ENCODE assay signal across 8 cellular contexts in genomic region chr17:73232587-73233373, GRCh38. TPM values are rescaled to one million over a fixed set of nuclear protein-coding genes. Genes with fewer than 3 reads are reported as not detected.
DNase-seq lines count a peak whose midpoint lies in the region; ATAC-seq and TF ChIP-seq lines count a peak whose summit lies in the region.

No MANE protein-coding gene starts in this region.

- CTCF ChIA-PET in activated CD4-positive, alpha-beta memory T cell treated with anti-CD3 and anti-CD28 coated beads for 36 hours (lab: Charles Lee): interaction anchor here (0.6 to 3.0 kb wide), 8 partner anchors 9 to 507 kb away, joined by 3 to 21 read pairs (median 6); partner anchors contain the start of gene COG1

- no peaks in the 10 kb centered on the region for H3K9me3 Mint-ChIP-seq in activated CD4-positive, alpha-beta memory T cell treated with anti-CD3 and anti-CD28 coated beads for 36 hours
- no peaks in the 10 kb centered on the region for H3K9me3 Mint-ChIP-seq in naive thymus-derived CD8-positive, alpha-beta T cell

- DNase-seq in DMS79 treated with DMSO at 0.1 percent for 48 hours (lab: John Stamatoyannopoulos, UW) (peak; percentile 2), DMS79 (lab: John Stamatoyannopoulos, UW) (no peak), esophagus muscularis mucosa (ENCODE audit: extremely low spot score) (no peak), vagina (ENCODE audit: extremely low spot score in 2 of 2) (no peak)
- peak; percentile 55 for DNase-seq in activated CD4-positive, alpha-beta memory T cell treated with anti-CD3 and anti-CD28 coated beads for 36 hours
- peak in 2 of 10 donors; percentile 4 to 15 for DNase-seq in naive thymus-derived CD8-positive, alpha-beta T cell

- H3K27ac ChIP-seq in esophagus muscularis mucosa (replicated peaks in 1 of 4) (peak overlapping the region; percentile 82 to 90 (median 86)), vagina (peak overlapping the region; percentile 90)

- peaks cover 9% of the 10 kb centered on the region for H3K36me3 Mint-ChIP-seq in activated CD4-positive, alpha-beta memory T cell treated with anti-CD3 and anti-CD28 coated beads for 36 hours
- peaks cover 0 to 19% (median 11%) of the 10 kb centered on the region in 3 donors for H3K36me3 Mint-ChIP-seq in naive thymus-derived CD8-positive, alpha-beta T cell

- TF ChIP-seq RAD21 in Ishikawa (IDR thresholded peaks at IDR 0.05; ENCODE audit: low read depth): no peak

- peak; percentile 27 for ATAC-seq in GM21717 (IDR thresholded peaks at IDR 0.05; ENCODE audit: unreplicated experiment)
- peak; percentile 58 to 63 for ATAC-seq in naive thymus-derived CD8-positive, alpha-beta T cell

- POLR2A ChIA-PET in activated CD4-positive, alpha-beta memory T cell treated with anti-CD3 and anti-CD28 coated beads for 36 hours (lab: Charles Lee): interaction anchor here (0.8 to 2.9 kb wide), 7 partner anchors 21 to 642 kb away, joined by 3 to 23 read pairs (median 3); partner anchors contain the start of gene COG1
- POLR2A ChIA-PET in naive thymus-derived CD8-positive, alpha-beta T cell (lab: Charles Lee): interaction anchor here (0.6 to 4.0 kb wide), 13 partner anchors 10 to 506 kb away, joined by 3 to 59 read pairs (median 8); partner anchors contain the start of gene COG1

- TF ChIP-seq POLR2A in esophagus muscularis mucosa (IDR thresholded peaks at IDR 0.05; ENCODE audit: low read depth) (no peak), vagina (IDR thresholded peaks at IDR 0.05) (no peak)

- H3K9me3 ChIP-seq in esophagus muscularis mucosa (no peaks in the 10 kb centered on the region), vagina (no peaks in the 10 kb centered on the region)

- H3K4me3 ChIP-seq in esophagus muscularis mucosa (peak overlapping the region; percentile 71 to 97 (median 82)), vagina (peak overlapping the region; percentile 64 to 100)

- H3K27me3 ChIP-seq in esophagus muscularis mucosa (no peaks in the 10 kb centered on the region), vagina (no peaks in the 10 kb centered on the region)

- H3K27me3 Mint-ChIP-seq in activated CD4-positive, alpha-beta memory T cell treated with anti-CD3 and anti-CD28 coated beads for 36 hours: no peaks in the 10 kb centered on the region
- no peaks in the 10 kb centered on the region for H3K27me3 Mint-ChIP-seq in naive thymus-derived CD8-positive, alpha-beta T cell

- peaks cover 48% of the 10 kb centered on the region for H3K4me1 Mint-ChIP-seq in activated CD4-positive, alpha-beta memory T cell treated with anti-CD3 and anti-CD28 coated beads for 36 hours (ENCODE audit: low read depth)
- H3K4me1 Mint-ChIP-seq in naive thymus-derived CD8-positive, alpha-beta T cell: peaks cover 32 to 74% (median 71%) of the 10 kb centered on the region in 4 donors

- WGBS in esophagus muscularis mucosa: under 1% methylated on average over 39 of the region's 48 CpGs

- peaks cover 0 to 21% (median 19%) of the 10 kb centered on the region in 4 donors for H3K36me3 ChIP-seq in esophagus muscularis mucosa
- H3K36me3 ChIP-seq in vagina: peaks cover 0 to 19% of the 10 kb centered on the region in 2 donors

- H3K4me1 ChIP-seq in esophagus muscularis mucosa: peaks cover 34 to 57% (median 52%) of the 10 kb centered on the region in 4 donors
- peaks cover 56% of the 10 kb centered on the region for H3K4me1 ChIP-seq in vagina

- TF ChIP-seq CTCF in esophagus muscularis mucosa (IDR thresholded peaks at IDR 0.05): no peak
- no peak for TF ChIP-seq CTCF in vagina (IDR thresholded peaks at IDR 0.05)

- H3K4me3 Mint-ChIP-seq in activated CD4-positive, alpha-beta memory T cell treated with anti-CD3 and anti-CD28 coated beads for 36 hours: peak overlapping the region; percentile 94
- H3K4me3 Mint-ChIP-seq in naive thymus-derived CD8-positive, alpha-beta T cell: peak overlapping the region; percentile 87 to 97 (median 92)

- intact Hi-C loops in activated CD4-positive, alpha-beta memory T cell treated with anti-CD3 and anti-CD28 coated beads for 36 hours (cut with micrococcal nuclease): loop anchor here (1.0 to 2.0 kb wide), 4 partner anchors 22 to 508 kb away; partner anchors contain the start of gene COG1
- intact Hi-C loops in esophagus muscularis mucosa (cut with DNase I) (loop anchor here (1.0 kb wide), 1 partner anchor 40 kb away; no protein-coding TSS in a partner anchor), vagina (cut with DNase I) (loop anchor here (5.0 kb wide), 1 partner anchor 40 kb away; the partner anchor contains the start of gene COG1)

- TF ChIP-seq EP300 in Ishikawa (IDR thresholded peaks at IDR 0.05; ENCODE audit: borderline replicate concordance): no peak
- no peak for TF ChIP-seq EP300 in esophagus muscularis mucosa (IDR thresholded peaks at IDR 0.05)

- peak overlapping the region; percentile 94 for H3K27ac Mint-ChIP-seq in activated CD4-positive, alpha-beta memory T cell treated with anti-CD3 and anti-CD28 coated beads for 36 hours
- peak overlapping the region; percentile 94 to 99 (median 97) for H3K27ac Mint-ChIP-seq in naive thymus-derived CD8-positive, alpha-beta T cell

TF ChIP-seq in Ishikawa, 13 proteins besides CTCF, POLR2A, EP300 and RAD21:
- TF ChIP-seq YY1 (IDR thresholded peaks at IDR 0.05; ENCODE audit: low read depth) (no peak), TCF12 (IDR thresholded peaks at IDR 0.05; ENCODE audit: low read depth) (no peak), EGR1 (IDR thresholded peaks at IDR 0.05) (no peak), TAF1 (IDR thresholded peaks at IDR 0.05; ENCODE audit: low read depth) (peak; percentile 16; the same call in 1 of the 2 replicates), TEAD4 (IDR thresholded peaks at IDR 0.05) (no peak), NFIC (IDR thresholded peaks at IDR 0.05) (no peak), CREB1 (IDR thresholded peaks at IDR 0.05; ENCODE audit: low read depth) (no peak), ZBTB7A (IDR thresholded peaks at IDR 0.05; ENCODE audit: low read depth) (peak; percentile 100), CEBPB (IDR thresholded peaks at IDR 0.05) (no peak), USF1 (IDR thresholded peaks at IDR 0.05) (no peak), FOXM1 (IDR thresholded peaks at IDR 0.05; ENCODE audit: borderline replicate concordance, low read depth) (no peak)
- TF ChIP-seq, protein P1, sequence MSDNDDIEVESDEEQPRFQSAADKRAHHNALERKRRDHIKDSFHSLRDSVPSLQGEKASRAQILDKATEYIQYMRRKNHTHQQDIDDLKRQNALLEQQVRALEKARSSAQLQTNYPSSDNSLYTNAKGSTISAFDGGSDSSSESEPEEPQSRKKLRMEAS (IDR thresholded peaks at IDR 0.05): peak; percentile 34; the same call in 1 of the 2 replicates
- TF ChIP-seq, protein P2, sequence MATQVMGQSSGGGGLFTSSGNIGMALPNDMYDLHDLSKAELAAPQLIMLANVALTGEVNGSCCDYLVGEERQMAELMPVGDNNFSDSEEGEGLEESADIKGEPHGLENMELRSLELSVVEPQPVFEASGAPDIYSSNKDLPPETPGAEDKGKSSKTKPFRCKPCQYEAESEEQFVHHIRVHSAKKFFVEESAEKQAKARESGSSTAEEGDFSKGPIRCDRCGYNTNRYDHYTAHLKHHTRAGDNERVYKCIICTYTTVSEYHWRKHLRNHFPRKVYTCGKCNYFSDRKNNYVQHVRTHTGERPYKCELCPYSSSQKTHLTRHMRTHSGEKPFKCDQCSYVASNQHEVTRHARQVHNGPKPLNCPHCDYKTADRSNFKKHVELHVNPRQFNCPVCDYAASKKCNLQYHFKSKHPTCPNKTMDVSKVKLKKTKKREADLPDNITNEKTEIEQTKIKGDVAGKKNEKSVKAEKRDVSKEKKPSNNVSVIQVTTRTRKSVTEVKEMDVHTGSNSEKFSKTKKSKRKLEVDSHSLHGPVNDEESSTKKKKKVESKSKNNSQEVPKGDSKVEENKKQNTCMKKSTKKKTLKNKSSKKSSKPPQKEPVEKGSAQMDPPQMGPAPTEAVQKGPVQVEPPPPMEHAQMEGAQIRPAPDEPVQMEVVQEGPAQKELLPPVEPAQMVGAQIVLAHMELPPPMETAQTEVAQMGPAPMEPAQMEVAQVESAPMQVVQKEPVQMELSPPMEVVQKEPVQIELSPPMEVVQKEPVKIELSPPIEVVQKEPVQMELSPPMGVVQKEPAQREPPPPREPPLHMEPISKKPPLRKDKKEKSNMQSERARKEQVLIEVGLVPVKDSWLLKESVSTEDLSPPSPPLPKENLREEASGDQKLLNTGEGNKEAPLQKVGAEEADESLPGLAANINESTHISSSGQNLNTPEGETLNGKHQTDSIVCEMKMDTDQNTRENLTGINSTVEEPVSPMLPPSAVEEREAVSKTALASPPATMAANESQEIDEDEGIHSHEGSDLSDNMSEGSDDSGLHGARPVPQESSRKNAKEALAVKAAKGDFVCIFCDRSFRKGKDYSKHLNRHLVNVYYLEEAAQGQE (IDR thresholded peaks at IDR 0.05; ENCODE audit: low read depth): no peak

RNA-seq across cellular contexts. Expression of gene CPSF4L, which starts 28.9 kb away (rescaled TPM):
- total RNA-seq in activated CD4-positive, alpha-beta memory T cell treated with anti-CD3 and anti-CD28 coated beads for 36 hours: not detected
- total RNA-seq in esophagus muscularis mucosa (not detected), vagina (not detected)
- total RNA-seq in naive thymus-derived CD8-positive, alpha-beta T cell: not detected
- polyA plus RNA-seq in naive thymus-derived CD8-positive, alpha-beta T cell: not detected

RNA-seq across cellular contexts. Expression of gene COG1, which starts 39.9 kb away (rescaled TPM):
- 10 to 100 TPM; 29.8 to 30.6 TPM for total RNA-seq in activated CD4-positive, alpha-beta memory T cell treated with anti-CD3 and anti-CD28 coated beads for 36 hours
- total RNA-seq in esophagus muscularis mucosa (10 to 100 TPM; 19.1 to 36.5 (median 27.3) TPM), vagina (30.9 TPM)
- 10 to 100 TPM; 85.0 to 97.4 TPM for total RNA-seq in naive thymus-derived CD8-positive, alpha-beta T cell
- polyA plus RNA-seq in naive thymus-derived CD8-positive, alpha-beta T cell: 10 to 100 TPM; 17.0 to 38.0 (median 30.5) TPM

Comparison
In these comparisons a context has a peak if more than half of its experiments do, and no peak if none do; other contexts are left out.
1. DNase-seq: peak in DMS79 treated with DMSO at 0.1 percent for 48 hours (single experiment) and activated CD4-positive, alpha-beta memory T cell treated with anti-CD3 and anti-CD28 coated beads for 36 hours (single experiment); none in DMS79 (single experiment), esophagus muscularis mucosa (single experiment) and vagina (0 of 2).